In genomic region chr12:18224745-18225144, GRCh38 we compare ENCODE assay signal across 9 cellular contexts.
DNase-seq lines count a peak whose midpoint lies in the region; ATAC-seq and TF ChIP-seq lines count a peak whose summit lies in the region.
"Had no signal": no experiment of that assay in that cellular context is flagged by ENCODE, and none has a peak within 500 bp of the region (broad histone marks: within the 10 kb centered on the region; RNA-seq: fewer than 3 reads in every experiment).

No MANE protein-coding gene starts in this region.

- H3K27ac Mint-ChIP-seq in nephron progenitor cell, result no peak overlapping the region
- H3K27ac Mint-ChIP-seq: naive B cell had no signal

- H3K27me3 Mint-ChIP-seq in nephron progenitor cell (ENCODE audit: low read depth, poor library complexity), result no peaks in the 10 kb centered on the region
- H3K27me3 Mint-ChIP-seq: naive B cell had no signal

- no peak overlapping the region for H3K4me3 Mint-ChIP-seq in nephron progenitor cell
- H3K4me3 Mint-ChIP-seq: naive B cell had no signal

- ATAC-seq in GM19455 (IDR thresholded peaks at IDR 0.05; ENCODE audit: unreplicated experiment) (no peak), HG03135 (IDR thresholded peaks at IDR 0.05; ENCODE audit: unreplicated experiment) (no peak)

- no peaks in the 10 kb centered on the region for H3K9me3 Mint-ChIP-seq in nephron progenitor cell
- H3K9me3 Mint-ChIP-seq: naive B cell had no signal

- DNase-seq in NCI-H510A treated with DMSO at 0.1 percent for 48 hours (lab: John Stamatoyannopoulos, UW) (peak; percentile 66), NCI-H510A (lab: John Stamatoyannopoulos, UW) (no peak), NCI-H226 (peak; percentile 8), cerebellar cortex (ENCODE audit: low spot score) (peak; percentile 13), nephron progenitor cell (no peak)
- DNase-seq in stimulated activated CD4-positive, alpha-beta T cell treated with anti-CD3 and anti-CD28 coated beads, Interleukin-15, amount 100 ng/mL, for 24 hours, result no peak
- DNase-seq: naive B cell had no signal

- H3K36me3 Mint-ChIP-seq in nephron progenitor cell (ENCODE audit: low read depth), result no peaks in the 10 kb centered on the region
- H3K36me3 Mint-ChIP-seq: naive B cell had no signal

- peak; percentile 51 for TF ChIP-seq CTCF in nephron progenitor cell (IDR thresholded peaks at IDR 0.05)

- H3K4me1 Mint-ChIP-seq in nephron progenitor cell, result no peaks in the 10 kb centered on the region
- H3K4me1 Mint-ChIP-seq: naive B cell had no signal

Comparison
In these comparisons a context has a peak if more than half of its experiments do, and no peak if none do; other contexts are left out.
1. DNase-seq: peak in NCI-H510A treated with DMSO at 0.1 percent for 48 hours (single experiment), NCI-H226 (single experiment) and cerebellar cortex (single experiment); none in NCI-H510A (single experiment), nephron progenitor cell (single experiment) and stimulated activated CD4-positive, alpha-beta T cell treated with anti-CD3 and anti-CD28 coated beads, Interleukin-15, amount 100 ng/mL, for 24 hours (single experiment).